Comparison of ENCODE assay signal across 11 cellular contexts in the genomic region with DNA sequence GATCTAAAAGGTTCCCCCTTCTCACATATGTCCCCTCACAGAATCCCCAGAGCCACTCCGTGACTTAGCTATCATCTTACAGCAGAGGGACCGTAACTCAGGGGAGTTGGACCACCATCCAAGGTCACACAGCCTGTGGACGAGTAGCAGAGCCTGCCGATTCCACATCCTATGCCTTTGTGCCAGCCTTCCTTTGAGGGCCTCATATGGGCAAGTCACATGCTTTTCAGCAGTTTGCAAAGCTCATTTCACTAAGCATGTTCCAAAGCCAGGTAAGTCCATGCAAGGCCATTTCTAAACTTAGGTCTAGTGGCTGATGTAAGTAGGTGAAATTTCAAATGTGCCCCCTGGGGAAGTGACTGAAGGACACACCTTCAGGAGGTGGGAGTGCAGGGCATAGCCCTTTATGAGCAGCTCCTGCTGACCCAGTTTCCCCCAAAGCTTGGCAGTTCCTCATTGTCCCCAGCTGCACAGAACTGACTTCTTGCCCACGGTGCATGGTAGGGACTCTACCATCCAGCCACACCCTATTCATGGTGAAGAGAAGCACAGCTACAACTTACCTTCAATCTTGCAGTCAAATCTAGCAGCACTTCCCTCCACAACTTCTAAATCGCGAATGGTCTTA. TPM values are rescaled to one million over a fixed set of nuclear protein-coding genes. Genes with fewer than 3 reads are reported as not detected.
DNase-seq lines count a peak whose midpoint lies in the region; ATAC-seq and TF ChIP-seq lines count a peak whose summit lies in the region.
"Had no signal": no experiment of that assay in that cellular context is flagged by ENCODE, and none has a peak within 500 bp of the region (broad histone marks: within the 10 kb centered on the region; RNA-seq: fewer than 3 reads in every experiment).

No MANE protein-coding gene starts in this region.

- no peak for ATAC-seq in CD8-positive, alpha-beta T cell
- ATAC-seq in PC-3 (no peak; the same call in 1 of the 2 replicates), esophagus mucosa (peak; percentile 38), GM18868 (IDR thresholded peaks at IDR 0.05; ENCODE audit: unreplicated experiment) (no peak)
- no peak for ATAC-seq in activated CD8-positive, alpha-beta T cell treated with anti-CD3 and anti-CD28 coated beads for 36 hours

- no peaks in the 10 kb centered on the region for H3K4me1 ChIP-seq in CD8-positive, alpha-beta T cell (ENCODE audit: insufficient read depth, low read length)
- peaks cover 32% of the 10 kb centered on the region for H3K4me1 ChIP-seq in PC-3 (ENCODE audit: insufficient read depth, low read length)
- H3K4me1 ChIP-seq: gastrocnemius medialis had no signal

- no peak overlapping the region for H2AFZ ChIP-seq in PC-3 (ENCODE audit: low read length)

- H3K27me3 Mint-ChIP-seq in CD8-positive, alpha-beta T cell (ENCODE audit: low read depth): no peaks in the 10 kb centered on the region
- H3K27me3 Mint-ChIP-seq in activated CD8-positive, alpha-beta T cell treated with anti-CD3 and anti-CD28 coated beads for 36 hours: no peaks in the 10 kb centered on the region

- DNase-seq in CD8-positive, alpha-beta T cell: no peak
- DNase-seq in PC-3 (no peak), COLO829 (ENCODE audit: low spot score) (no peak), NCI-H2227 (lab: John Stamatoyannopoulos, UW; ENCODE audit: unreplicated experiment) (no peak)
- no peak for DNase-seq in activated CD8-positive, alpha-beta T cell treated with anti-CD3 and anti-CD28 coated beads for 36 hours
- DNase-seq: stimulated activated CD4-positive, alpha-beta T cell treated with anti-CD3 and anti-CD28 coated beads, Interleukin-12 subunit alpha, Interleukin-12 subunit beta, amount 100 ng/mL, for 4 hours; T-helper 2 cell had no signal

- no TSS peak for BruUV-seq in PC-3 (replicated peaks; lab: Mats Ljungman, UMichigan)

- no peak overlapping the region for H3K27ac ChIP-seq in CD8-positive, alpha-beta T cell (ENCODE audit: low read depth, low read length)
- H3K27ac ChIP-seq in PC-3 (ENCODE audit: low read length): no peak overlapping the region
- peak overlapping the region in 11 of 21 experiments; percentile 15 to 73 (median 42) for H3K27ac ChIP-seq in skin epidermis
- H3K27ac ChIP-seq: gastrocnemius medialis had no signal

- no peak overlapping the region for H3K4me3 ChIP-seq in CD8-positive, alpha-beta T cell (ENCODE audit: low read depth, low read length)
- H3K4me3 ChIP-seq in PC-3 (ENCODE audit: low read length) (no peak overlapping the region), skin epidermis (no peak overlapping the region)
- H3K4me3 ChIP-seq: gastrocnemius medialis had no signal

- no peaks in the 10 kb centered on the region for H3K9me2 ChIP-seq in PC-3 (replicated peaks; ENCODE audit: low read length)

- H3F3A ChIP-seq in PC-3 (ENCODE audit: low read length, unreplicated experiment): no peaks in the 10 kb centered on the region

- H3K36me3 ChIP-seq in CD8-positive, alpha-beta T cell (ENCODE audit: insufficient read depth, low read length): no peaks in the 10 kb centered on the region
- H3K36me3 ChIP-seq in PC-3 (ENCODE audit: low read depth, low read length): no peaks in the 10 kb centered on the region
- H3K36me3 ChIP-seq: gastrocnemius medialis had no signal

- no peaks in the 10 kb centered on the region for H3K79me2 ChIP-seq in PC-3 (ENCODE audit: low read length)

- no peaks in the 10 kb centered on the region for H3K9me3 ChIP-seq in CD8-positive, alpha-beta T cell (ENCODE audit: low read length)
- no peaks in the 10 kb centered on the region for H3K9me3 ChIP-seq in PC-3 (ENCODE audit: low read length)
- H3K9me3 ChIP-seq: gastrocnemius medialis had no signal

- no peak overlapping the region for H3K9ac ChIP-seq in PC-3 (ENCODE audit: low read length)

- H3K4me1 Mint-ChIP-seq in CD8-positive, alpha-beta T cell (ENCODE audit: low read depth): no peaks in the 10 kb centered on the region
- no peaks in the 10 kb centered on the region for H3K4me1 Mint-ChIP-seq in activated CD8-positive, alpha-beta T cell treated with anti-CD3 and anti-CD28 coated beads for 36 hours (ENCODE audit: low read depth)

- H3K36me3 Mint-ChIP-seq in CD8-positive, alpha-beta T cell: peaks cover 10% of the 10 kb centered on the region
- H3K36me3 Mint-ChIP-seq in activated CD8-positive, alpha-beta T cell treated with anti-CD3 and anti-CD28 coated beads for 36 hours (ENCODE audit: low read depth): peaks cover 6% of the 10 kb centered on the region

- H3K27me3 ChIP-seq in CD8-positive, alpha-beta T cell (ENCODE audit: insufficient read depth, low read length): no peaks in the 10 kb centered on the region
- no peaks in the 10 kb centered on the region for H3K27me3 ChIP-seq in PC-3 (ENCODE audit: low read length)
- H3K27me3 ChIP-seq: gastrocnemius medialis had no signal

- no peaks in the 10 kb centered on the region for H4K20me1 ChIP-seq in PC-3 (ENCODE audit: low read length)

- H3K4me3 Mint-ChIP-seq in CD8-positive, alpha-beta T cell: no peak overlapping the region
- no peak overlapping the region for H3K4me3 Mint-ChIP-seq in activated CD8-positive, alpha-beta T cell treated with anti-CD3 and anti-CD28 coated beads for 36 hours

- peak overlapping the region; percentile 10 for H3K27ac Mint-ChIP-seq in CD8-positive, alpha-beta T cell
- H3K27ac Mint-ChIP-seq in activated CD8-positive, alpha-beta T cell treated with anti-CD3 and anti-CD28 coated beads for 36 hours: no peak overlapping the region

- POLR2A ChIA-PET in CD8-positive, alpha-beta T cell (lab: Charles Lee): no interaction called here
- POLR2A ChIA-PET in PC-3 (lab: Charles Lee; ENCODE audit: unreplicated experiment): no interaction called here
- POLR2A ChIA-PET in activated CD8-positive, alpha-beta T cell treated with anti-CD3 and anti-CD28 coated beads for 36 hours (lab: Charles Lee): interaction anchor here (1.3 kb wide), 1 partner anchor 32 kb away, joined by 4 read pairs; no protein-coding TSS in a partner anchor

- H3K4me2 ChIP-seq in PC-3 (ENCODE audit: low read length): peak overlapping the region; percentile 34

- CTCF ChIA-PET in CD8-positive, alpha-beta T cell (lab: Charles Lee): no interaction called here
- CTCF ChIA-PET in PC-3 (lab: Charles Lee): no interaction called here
- CTCF ChIA-PET in activated CD8-positive, alpha-beta T cell treated with anti-CD3 and anti-CD28 coated beads for 36 hours (lab: Charles Lee): interaction anchor here (1.1 to 1.7 kb wide), 2 partner anchors 24 to 106 kb away, joined by 4 read pairs; no protein-coding TSS in a partner anchor

- intact Hi-C loops in CD8-positive, alpha-beta T cell (cut with DNase I, micrococcal nuclease): no loop called here
- intact Hi-C loops in PC-3 (cut with micrococcal nuclease): no loop called here
- intact Hi-C loops in activated CD8-positive, alpha-beta T cell treated with anti-CD3 and anti-CD28 coated beads for 36 hours (cut with micrococcal nuclease): no loop called here

- no peaks in the 10 kb centered on the region for H3K9me3 Mint-ChIP-seq in CD8-positive, alpha-beta T cell
- no peaks in the 10 kb centered on the region for H3K9me3 Mint-ChIP-seq in activated CD8-positive, alpha-beta T cell treated with anti-CD3 and anti-CD28 coated beads for 36 hours

- TF ChIP-seq CTCF in CD8-positive, alpha-beta T cell (IDR thresholded peaks at IDR 0.05): no peak
- no peak for TF ChIP-seq CTCF in PC-3 (conservative IDR thresholded peaks at IDR 0.05; ENCODE audit: low read depth, low read length)
- no peak for TF ChIP-seq CTCF in activated CD8-positive, alpha-beta T cell treated with anti-CD3 and anti-CD28 coated beads for 36 hours (IDR thresholded peaks at IDR 0.05)

RNA-seq across cellular contexts. Expression of a gene that starts 33.3 kb away (rescaled TPM):
- total RNA-seq in CD8-positive, alpha-beta T cell: 10 to 100 TPM; 12.9 to 13.4 TPM
- 43.8 and 47.3 TPM in 2 replicates for total RNA-seq in PC-3 (2014; rRNA removed)
- total RNA-seq in esophagus mucosa: 20.3 TPM
- 10 to 100 TPM; 25.1 to 26.9 TPM for total RNA-seq in activated CD8-positive, alpha-beta T cell treated with anti-CD3 and anti-CD28 coated beads for 36 hours

Comparison
In these comparisons a context has a peak if more than half of its experiments do, and no peak if none do; other contexts are left out.
1. H3K27ac ChIP-seq: peak in skin epidermis (11 of 21); none in CD8-positive, alpha-beta T cell (single experiment) and PC-3 (single experiment).